ENCODE assay signal across 10 cellular contexts in the genomic region with DNA sequence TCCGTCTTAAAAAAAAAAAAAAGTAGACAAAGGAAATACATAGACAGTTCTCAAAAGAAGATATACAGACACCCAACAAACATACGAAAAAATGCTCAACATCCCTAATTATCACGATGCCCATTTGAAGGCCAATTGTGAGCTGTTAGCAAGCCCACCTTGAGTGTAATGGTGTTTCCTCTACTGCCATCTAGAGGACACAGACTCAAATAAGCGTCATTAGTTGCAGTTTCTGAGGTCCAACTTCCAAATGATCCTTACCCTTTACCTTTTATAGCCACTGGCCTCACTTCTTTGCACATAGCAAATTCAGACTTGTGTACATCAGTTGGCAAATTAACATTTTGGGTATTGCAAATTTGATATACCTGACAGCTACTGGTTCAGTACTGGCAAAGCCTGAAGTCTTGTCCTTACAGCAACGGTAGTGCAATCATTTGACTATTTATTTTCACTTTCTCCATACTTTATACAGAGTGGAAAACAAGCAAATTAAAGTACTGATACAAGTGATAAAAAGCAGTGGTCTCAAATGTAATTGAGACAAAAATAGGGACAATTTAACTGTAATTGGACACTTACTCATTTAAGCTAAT.
DNase-seq lines count a peak whose midpoint lies in the region; ATAC-seq and TF ChIP-seq lines count a peak whose summit lies in the region.
"Had no signal": no experiment of that assay in that cellular context is flagged by ENCODE, and none has a peak within 500 bp of the region (broad histone marks: within the 10 kb centered on the region; RNA-seq: fewer than 3 reads in every experiment).

No MANE protein-coding gene starts in this region.

- no peak for ATAC-seq in HG02759 (IDR thresholded peaks at IDR 0.05; ENCODE audit: unreplicated experiment)
- no peak for ATAC-seq in HG02678 (IDR thresholded peaks at IDR 0.05; ENCODE audit: unreplicated experiment)

- TF ChIP-seq CTCF in breast epithelium (IDR thresholded peaks at IDR 0.05) (peak in 1 of 3 donors; percentile 28), endodermal cell (conservative IDR thresholded peaks at IDR 0.05) (peak; percentile 83), smooth muscle cell (IDR thresholded peaks at IDR 0.05; ENCODE audit: borderline replicate concordance, insufficient read depth, poor library complexity, severe bottlenecking) (peak; percentile 54)

- in situ Hi-C loops in T47D (cut with HindIII; ENCODE audit: low pct_unique_long_range_greater_than_20kb, low sequenced_read_pairs), result no loop called here

- H3K4me3 Mint-ChIP-seq in endodermal cell, result no peak overlapping the region

- H3K4me1 Mint-ChIP-seq in endodermal cell, result no peaks in the 10 kb centered on the region

- H3K79me2 ChIP-seq in smooth muscle cell (ENCODE audit: low read depth), result no peaks in the 10 kb centered on the region

- H3K27ac ChIP-seq in breast epithelium, result no peak overlapping the region
- no peak overlapping the region for H3K27ac ChIP-seq in endodermal cell (ENCODE audit: low read depth, low read length)
- no peak overlapping the region for H3K27ac ChIP-seq in smooth muscle cell (ENCODE audit: low read depth)

- no peak overlapping the region for H3K4me2 ChIP-seq in smooth muscle cell

- H3K36me3 Mint-ChIP-seq in endodermal cell (ENCODE audit: low read depth), result no peaks in the 10 kb centered on the region

- DNase-seq in T47D (ENCODE audit: low read depth in 1 of 2, low spot score in 1 of 2) (peak; percentile 49 to 65), breast epithelium (ENCODE audit: low spot score in 2 of 2) (no peak), NCI-H2227 (lab: John Stamatoyannopoulos, UW; ENCODE audit: unreplicated experiment) (peak; percentile 68), endodermal cell (no peak), smooth muscle cell (lab: John Stamatoyannopoulos, UW; ENCODE audit: unreplicated experiment) (no peak), cerebellar nuclear complex (lab: John Stamatoyannopoulos, UW) (no peak)
- DNase-seq: GDM1, MV-4-11 had no signal

- no peak overlapping the region for H2AFZ ChIP-seq in smooth muscle cell (ENCODE audit: low read depth)

- H4K20me1 ChIP-seq in smooth muscle cell (ENCODE audit: low read depth), result no peaks in the 10 kb centered on the region

- WGBS in endodermal cell (ENCODE audit: insufficient coverage in 1 of 2, insufficient read length in 1 of 2), 2 experiments, result 7 to 44% methylated on average over 3 to 5 of the region's 5 CpGs
- 38% methylated on average over 5 of the region's 5 CpGs for WGBS in smooth muscle cell (ENCODE audit: low lambda C conversion rate)

- H3K4me3 ChIP-seq in breast epithelium, result no peak overlapping the region
- H3K4me3 ChIP-seq in endodermal cell (ENCODE audit: low read length), result no peak overlapping the region
- H3K4me3 ChIP-seq in smooth muscle cell, result no peak overlapping the region

- intact Hi-C loops in breast epithelium (cut with DNase I; ENCODE audit: low total_unique reads), result no loop called here

- H3K27me3 ChIP-seq in breast epithelium (no peaks in the 10 kb centered on the region), endodermal cell (ENCODE audit: control insufficient read depth, insufficient read depth, low read length, poor library complexity, severe bottlenecking) (peaks cover 6% of the 10 kb centered on the region), smooth muscle cell (ENCODE audit: low read depth) (peaks cover 10% of the 10 kb centered on the region)

- TF ChIP-seq POLR2A in breast epithelium (IDR thresholded peaks at IDR 0.05), result no peak

- H3K9me3 Mint-ChIP-seq in endodermal cell, result no peaks in the 10 kb centered on the region

- H3K9ac ChIP-seq in endodermal cell (ENCODE audit: extremely low read depth, low read length, poor library complexity, severe bottlenecking) (no peak overlapping the region), smooth muscle cell (ENCODE audit: low read depth) (no peak overlapping the region)

- no peak overlapping the region for H3K27ac Mint-ChIP-seq in endodermal cell

- H3K9me3 ChIP-seq in breast epithelium (peaks cover 0 to under 1% of the 10 kb centered on the region in 2 donors), endodermal cell (ENCODE audit: control insufficient read depth, low read length) (no peaks in the 10 kb centered on the region), smooth muscle cell (replicated peaks; ENCODE audit: low read depth) (no peaks in the 10 kb centered on the region)

- no peaks in the 10 kb centered on the region for H3K4me1 ChIP-seq in breast epithelium
- no peaks in the 10 kb centered on the region for H3K4me1 ChIP-seq in endodermal cell (ENCODE audit: control insufficient read depth, insufficient read depth, low read length)
- no peaks in the 10 kb centered on the region for H3K4me1 ChIP-seq in smooth muscle cell (ENCODE audit: low read depth)

- H3K36me3 ChIP-seq in breast epithelium, result no peaks in the 10 kb centered on the region
- H3K36me3 ChIP-seq in endodermal cell (ENCODE audit: control insufficient read depth, insufficient read depth, low read length), result no peaks in the 10 kb centered on the region
- H3K36me3 ChIP-seq in smooth muscle cell (ENCODE audit: low read depth), result no peaks in the 10 kb centered on the region

- H3K27me3 Mint-ChIP-seq in endodermal cell (ENCODE audit: insufficient read depth), result peaks cover 12% of the 10 kb centered on the region

- no peaks in the 10 kb centered on the region for H3F3A ChIP-seq in smooth muscle cell (ENCODE audit: low read depth)

Comparison
In these comparisons a context has a peak if more than half of its experiments do, and no peak if none do; other contexts are left out.
1. DNase-seq: peak in T47D (2 of 2) and NCI-H2227 (single experiment); none in breast epithelium (0 of 2), endodermal cell (single experiment), smooth muscle cell (single experiment) and cerebellar nuclear complex (0 of 2).